Comparison of ENCODE assay signal across 24 cellular contexts in the genomic region with DNA sequence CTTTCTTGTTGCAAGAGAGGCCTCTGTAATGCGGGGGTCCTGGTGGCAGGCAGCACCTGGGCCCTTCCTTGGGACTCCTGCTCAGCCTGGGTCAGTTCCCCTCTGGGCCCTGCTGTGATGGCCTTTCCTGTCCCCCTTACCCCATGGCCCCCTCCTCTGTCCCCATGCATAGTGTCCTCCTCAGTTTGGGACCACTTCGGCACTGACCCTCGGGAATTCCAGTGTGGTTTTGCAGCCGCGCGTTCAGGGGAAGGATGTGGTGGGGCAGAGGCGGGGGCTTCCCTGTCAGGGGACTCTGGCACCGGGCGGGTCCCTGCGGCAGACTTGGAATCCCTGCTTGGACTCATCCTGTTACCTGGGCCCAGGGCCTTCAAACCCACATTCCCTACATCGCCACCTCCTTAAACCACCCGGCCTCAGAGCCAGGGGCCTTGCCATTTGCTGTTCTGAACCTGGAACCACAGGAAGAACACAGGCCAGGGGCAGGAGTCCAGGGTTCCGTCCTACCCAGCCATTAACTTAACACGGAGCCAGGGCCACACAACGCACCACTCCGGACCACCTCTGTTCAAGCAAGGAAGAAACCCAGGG. TPM values are rescaled to one million over a fixed set of nuclear protein-coding genes. Genes with fewer than 3 reads are reported as not detected.
DNase-seq lines count a peak whose midpoint lies in the region; FAIRE-seq and TF ChIP-seq lines count a peak whose summit lies in the region.
"Had no signal": no experiment of that assay in that cellular context is flagged by ENCODE, and none has a peak within 500 bp of the region (broad histone marks: within the 10 kb centered on the region; RNA-seq: fewer than 3 reads in every experiment).

No MANE protein-coding gene starts in this region.

- 89 to 96% methylated on average over 10 to 16 of the region's 16 CpGs for WGBS in endodermal cell (ENCODE audit: insufficient coverage in 1 of 2, insufficient read length in 1 of 2), 2 experiments
- WGBS in transverse colon (ENCODE audit: low coverage in 1 of 2), 2 donors = 20 to 76% methylated on average over 1 to 15 of the region's 16 CpGs
- no CpG with 5 or more reads among the region's 16 CpGs for WGBS in H9 (ENCODE audit: extremely low coverage, insufficient read length, low lambda C conversion rate)
- WGBS in SK-N-SH (ENCODE audit: low lambda C conversion rate) = 83% methylated on average over 16 of the region's 16 CpGs

- CTCF ChIA-PET in SK-N-SH (lab: Yijun Ruan, JAX) = interaction anchor here (1.0 to 20.6 kb wide), 4 partner anchors 9 to 106 kb away, joined by 3 to 646 read pairs (median 260); no protein-coding TSS in a partner anchor

- H3K9me3 ChIP-seq in Peyer's patch (no peaks in the 10 kb centered on the region), endodermal cell (ENCODE audit: control insufficient read depth, low read length) (no peaks in the 10 kb centered on the region), mucosa of stomach (ENCODE audit: control insufficient read depth, low read length) (no peaks in the 10 kb centered on the region), transverse colon (no peaks in the 10 kb centered on the region), H9 (ENCODE audit: control insufficient read depth, low read depth, low read length) (no peaks in the 10 kb centered on the region), SK-N-SH (no peaks in the 10 kb centered on the region)
- H3K9me3 ChIP-seq: thoracic aorta had no signal

- H2BK15ac ChIP-seq in H9 (ENCODE audit: low read depth, low read length) = no peak overlapping the region

- H4K8ac ChIP-seq in H9 (replicated peaks; ENCODE audit: insufficient read length, low read depth, low read length) = no peak overlapping the region

- peaks cover 4% of the 10 kb centered on the region for H3K27me3 Mint-ChIP-seq in endodermal cell (ENCODE audit: insufficient read depth)
- no peaks in the 10 kb centered on the region; the same call in none of the 2 replicates for H3K27me3 Mint-ChIP-seq in H9 (ENCODE audit: low read depth)
- H3K27me3 Mint-ChIP-seq: activated T-cell treated with anti-CD3 and anti-CD28 coated beads, Interleukin-2, amount 50 U/mL, for 24 hours; central memory CD8-positive, alpha-beta T cell had no signal

- no peak overlapping the region for H4K5ac ChIP-seq in H9 (ENCODE audit: insufficient read length, low read depth, low read length)

- TF ChIP-seq RAD21 in SK-N-SH (IDR thresholded peaks at IDR 0.05; ENCODE audit: low read length) = no peak

- H3K9me3 Mint-ChIP-seq in endodermal cell (no peaks in the 10 kb centered on the region), H9 (no peaks in the 10 kb centered on the region)
- H3K9me3 Mint-ChIP-seq: activated naive CD4-positive, alpha-beta T cell treated with anti-CD3 and anti-CD28 coated beads, Interleukin-2, amount 10 ng/mL, durations not matched to agents 7 days and 5 days; activated T-cell treated with anti-CD3 and anti-CD28 coated beads, Interleukin-2, amount 50 U/mL, for 24 hours; central memory CD8-positive, alpha-beta T cell; stimulated activated memory B cell treated with anti-CD40 and anti-IgM and Interleukin-4, amounts not matched to agents 10 μg/mL and 1 μg/mL and 100 μg/mL, for 72 hours had no signal

- H3K4me2 ChIP-seq in H9 (ENCODE audit: insufficient read depth, insufficient read length, low read length) (no peak overlapping the region), SK-N-SH (no peak overlapping the region)

- H3K23ac ChIP-seq in H9 (ENCODE audit: insufficient read length, low read depth, low read length) = no peak overlapping the region

- no peak overlapping the region for H3T11ph ChIP-seq in H9 (ENCODE audit: low read length)

- DNase-seq in Peyer's patch = no peak
- DNase-seq in endodermal cell = peak; percentile 48
- no peak for DNase-seq in transverse colon
- no peak for DNase-seq in D721Med (ENCODE audit: insufficient read length, low spot score)
- no peak for DNase-seq in H9
- DNase-seq in SK-N-SH = no peak
- no peak for DNase-seq in activated CD4-positive, alpha-beta T cell treated with anti-CD3 and anti-CD28 coated beads, Interleukin-2, amount 50 U/mL, for 1 hour
- DNase-seq: ACHN; activated naive CD4-positive, alpha-beta T cell treated with anti-CD3 and anti-CD28 coated beads, Interleukin-2, amount 10 ng/mL, durations not matched to agents 7 days and 5 days; activated T-cell treated with anti-CD3 and anti-CD28 coated beads, Interleukin-2, amount 50 U/mL, for 24 hours; C1 segment of cervical spinal cord; EL; Karpas-422; left cardiac atrium; NCI-H187; SW 1271 had no signal

- H4K20me1 ChIP-seq in H9 (ENCODE audit: control insufficient read depth, insufficient read depth, insufficient read length) (no peaks in the 10 kb centered on the region), SK-N-SH (ENCODE audit: insufficient read depth) (no peaks in the 10 kb centered on the region)

- no peak overlapping the region for H2AK5ac ChIP-seq in H9 (ENCODE audit: insufficient read length, low read length)

- H3K9ac ChIP-seq in endodermal cell (ENCODE audit: extremely low read depth, low read length, poor library complexity, severe bottlenecking) (no peak overlapping the region), mucosa of stomach (ENCODE audit: low read length) (peak overlapping the region; percentile 89), H9 (ENCODE audit: extremely low read depth, insufficient read length, low read length) (no peak overlapping the region), SK-N-SH (no peak overlapping the region)

- H2BK12ac ChIP-seq in H9 (ENCODE audit: insufficient read length, low read depth, low read length) = no peak overlapping the region

- H3K4me3 Mint-ChIP-seq in endodermal cell (no peak overlapping the region), H9 (no peak overlapping the region)
- H3K4me3 Mint-ChIP-seq: activated naive CD4-positive, alpha-beta T cell treated with anti-CD3 and anti-CD28 coated beads, Interleukin-2, amount 10 ng/mL, durations not matched to agents 7 days and 5 days; activated T-cell treated with anti-CD3 and anti-CD28 coated beads, Interleukin-2, amount 50 U/mL, for 24 hours; central memory CD8-positive, alpha-beta T cell; stimulated activated memory B cell treated with anti-CD40 and anti-IgM and Interleukin-4, amounts not matched to agents 10 μg/mL and 1 μg/mL and 100 μg/mL, for 72 hours had no signal

- no peak overlapping the region for H2BK5ac ChIP-seq in H9 (ENCODE audit: insufficient read length, low read length)

- no peak for TF ChIP-seq CTCF in Peyer's patch (IDR thresholded peaks at IDR 0.05)
- no peak for TF ChIP-seq CTCF in endodermal cell (conservative IDR thresholded peaks at IDR 0.05)
- TF ChIP-seq CTCF in transverse colon (IDR thresholded peaks at IDR 0.05) = no peak
- no peak for TF ChIP-seq CTCF in D721Med (IDR thresholded peaks at IDR 0.05; ENCODE audit: insufficient read depth, missing control alignments)
- TF ChIP-seq CTCF in H9 (conservative IDR thresholded peaks at IDR 0.05) = no peak
- no peak for TF ChIP-seq CTCF in SK-N-SH (IDR thresholded peaks at IDR 0.05)

- H3K36me3 Mint-ChIP-seq in endodermal cell (ENCODE audit: low read depth) = no peaks in the 10 kb centered on the region
- H3K36me3 Mint-ChIP-seq in H9 (ENCODE audit: insufficient read depth in 1 of 3, low read depth in 3 of 3) = no peaks in the 10 kb centered on the region
- H3K36me3 Mint-ChIP-seq: activated naive CD4-positive, alpha-beta T cell treated with anti-CD3 and anti-CD28 coated beads, Interleukin-2, amount 10 ng/mL, durations not matched to agents 7 days and 5 days; stimulated activated memory B cell treated with anti-CD40 and anti-IgM and Interleukin-4, amounts not matched to agents 10 μg/mL and 1 μg/mL and 100 μg/mL, for 72 hours had no signal

- H3K27me3 ChIP-seq in Peyer's patch (no peaks in the 10 kb centered on the region), endodermal cell (ENCODE audit: control insufficient read depth, insufficient read depth, low read length, poor library complexity, severe bottlenecking) (no peaks in the 10 kb centered on the region), mucosa of stomach (ENCODE audit: control insufficient read depth, insufficient read depth, low read length) (no peaks in the 10 kb centered on the region), transverse colon (no peaks in the 10 kb centered on the region), H9 (ENCODE audit: insufficient read depth, low read length) (no peaks in the 10 kb centered on the region), SK-N-SH (ENCODE audit: insufficient read depth) (no peaks in the 10 kb centered on the region; the same call in 1 of the 2 replicates)

- no peak overlapping the region for H3K14ac ChIP-seq in H9 (ENCODE audit: insufficient read depth, low read length)

- no peak overlapping the region for H3K56ac ChIP-seq in H9 (ENCODE audit: insufficient read length, low read depth, low read length)

- no peak overlapping the region for H3K18ac ChIP-seq in H9 (ENCODE audit: insufficient read length, low read depth, low read length)

- H3K4me1 ChIP-seq in Peyer's patch = peaks cover 0 to 50% (median 17%) of the 10 kb centered on the region in 4 donors
- H3K4me1 ChIP-seq in endodermal cell (ENCODE audit: control insufficient read depth, insufficient read depth, low read length) = no peaks in the 10 kb centered on the region
- peaks cover 85% of the 10 kb centered on the region for H3K4me1 ChIP-seq in mucosa of stomach (ENCODE audit: control insufficient read depth, insufficient read depth, low read length)
- H3K4me1 ChIP-seq in transverse colon = peaks cover 27 to 63% (median 47%) of the 10 kb centered on the region in 4 donors
- no peaks in the 10 kb centered on the region for H3K4me1 ChIP-seq in H9 (ENCODE audit: insufficient read depth, low read length)
- H3K4me1 ChIP-seq in SK-N-SH (ENCODE audit: control insufficient read depth in 1 of 2, insufficient read depth in 2 of 2, low read depth in 1 of 2, low read length in 1 of 2) = no peaks in the 10 kb centered on the region; a peak in 1 of 4 replicates

- H3K27ac ChIP-seq in Peyer's patch (peak overlapping the region in 3 of 4 donors; percentile 90 to 99 (median 99)), endodermal cell (ENCODE audit: low read depth, low read length) (no peak overlapping the region), transverse colon (peak overlapping the region; percentile 92 to 95 (median 92)), H9 (ENCODE audit: insufficient read length, low read depth, low read length) (no peak overlapping the region), SK-N-SH (ENCODE audit: low read depth in 2 of 2, low read length in 1 of 2) (no peak overlapping the region)
- H3K27ac ChIP-seq: thoracic aorta had no signal

- H3K4me1 Mint-ChIP-seq in endodermal cell (no peaks in the 10 kb centered on the region), H9 (peaks cover 9 to 18% of the 10 kb centered on the region in 2 experiments)
- H3K4me1 Mint-ChIP-seq: activated naive CD4-positive, alpha-beta T cell treated with anti-CD3 and anti-CD28 coated beads, Interleukin-2, amount 10 ng/mL, durations not matched to agents 7 days and 5 days; central memory CD8-positive, alpha-beta T cell; stimulated activated memory B cell treated with anti-CD40 and anti-IgM and Interleukin-4, amounts not matched to agents 10 μg/mL and 1 μg/mL and 100 μg/mL, for 72 hours had no signal

- TF ChIP-seq EP300 in transverse colon (IDR thresholded peaks at IDR 0.05; ENCODE audit: low read depth) (no peak), SK-N-SH (IDR thresholded peaks at IDR 0.05; ENCODE audit: borderline replicate concordance in 1 of 2, low read depth in 1 of 2, low read length in 1 of 2) (no peak)

- no peak overlapping the region for H2BK20ac ChIP-seq in H9 (ENCODE audit: low read depth, low read length, poor library complexity, severe bottlenecking)

- no peaks in the 10 kb centered on the region for H3F3A ChIP-seq in SK-N-SH (replicated peaks; ENCODE audit: insufficient read depth)

- no peak for TF ChIP-seq POLR2A in Peyer's patch (IDR thresholded peaks at IDR 0.05)
- TF ChIP-seq POLR2A in transverse colon (IDR thresholded peaks at IDR 0.05) = no peak

- H3K4ac ChIP-seq in H9 (ENCODE audit: low read depth, low read length) = no peak overlapping the region

- no peaks in the 10 kb centered on the region for H3K9me2 ChIP-seq in SK-N-SH

- POLR2A ChIA-PET in SK-N-SH (lab: Yijun Ruan, JAX) = no interaction called here

- no peaks in the 10 kb centered on the region for H3K79me1 ChIP-seq in H9 (ENCODE audit: insufficient read depth, low read depth, low read length, poor library complexity, severe bottlenecking)

- intact Hi-C loops in transverse colon (cut with DNase I; ENCODE audit: low total_unique reads) = no loop called here

- no peaks in the 10 kb centered on the region for H3K79me2 ChIP-seq in H9 (ENCODE audit: insufficient read depth, low read length)
- no peaks in the 10 kb centered on the region for H3K79me2 ChIP-seq in SK-N-SH (ENCODE audit: insufficient read depth)

- H2AFZ ChIP-seq in H9 (ENCODE audit: low read length) (no peak overlapping the region), SK-N-SH (ENCODE audit: low read depth) (no peak overlapping the region)

- no peak overlapping the region for H3K4me3 ChIP-seq in Peyer's patch
- H3K4me3 ChIP-seq in endodermal cell (ENCODE audit: low read length) = no peak overlapping the region
- H3K4me3 ChIP-seq in mucosa of stomach (ENCODE audit: low read length) = no peak overlapping the region
- H3K4me3 ChIP-seq in transverse colon = no peak overlapping the region
- no peak overlapping the region for H3K4me3 ChIP-seq in SK-N-SH (ENCODE audit: low read depth in 2 of 2, low read length in 1 of 2)
- H3K4me3 ChIP-seq: thoracic aorta had no signal

- no peak overlapping the region for H2BK120ac ChIP-seq in H9 (ENCODE audit: low read depth, low read length, poor library complexity, severe bottlenecking)

- H3K27ac Mint-ChIP-seq in endodermal cell = no peak overlapping the region
- H3K27ac Mint-ChIP-seq in H9 = peak overlapping the region in 1 of 3 experiments; percentile 62; a peak in 1 of 7 replicates
- H3K27ac Mint-ChIP-seq: activated naive CD4-positive, alpha-beta T cell treated with anti-CD3 and anti-CD28 coated beads, Interleukin-2, amount 10 ng/mL, durations not matched to agents 7 days and 5 days; activated T-cell treated with anti-CD3 and anti-CD28 coated beads, Interleukin-2, amount 50 U/mL, for 24 hours; stimulated activated memory B cell treated with anti-CD40 and anti-IgM and Interleukin-4, amounts not matched to agents 10 μg/mL and 1 μg/mL and 100 μg/mL, for 72 hours had no signal

- in situ Hi-C loops in transverse colon (cut with MboI; ENCODE audit: low pct_ligation_motif_present in 1 of 4, low pct_unique_long_range_greater_than_20kb in 1 of 4, low sequenced_read_pairs in 3 of 4) = loop anchor here (25.0 kb wide), 2 partner anchors 845 to 1045 kb away; a partner anchor contains a TSS

- H3K23me2 ChIP-seq in H9 (ENCODE audit: insufficient read length, low read depth, low read length, poor library complexity, severe bottlenecking) = no peaks in the 10 kb centered on the region

- no peaks in the 10 kb centered on the region for H3K36me3 ChIP-seq in Peyer's patch
- no peaks in the 10 kb centered on the region for H3K36me3 ChIP-seq in endodermal cell (ENCODE audit: control insufficient read depth, insufficient read depth, low read length)
- no peaks in the 10 kb centered on the region for H3K36me3 ChIP-seq in mucosa of stomach (ENCODE audit: control insufficient read depth, insufficient read depth, low read length)
- no peaks in the 10 kb centered on the region for H3K36me3 ChIP-seq in transverse colon
- no peaks in the 10 kb centered on the region for H3K36me3 ChIP-seq in SK-N-SH (replicated peaks in 1 of 2; ENCODE audit: control insufficient read depth in 1 of 2, insufficient read depth in 2 of 2, low read length in 1 of 2)
- H3K36me3 ChIP-seq: thoracic aorta had no signal

- no peak for FAIRE-seq in D721Med (lab: Jason Lieb, UNC)

- no peak overlapping the region for H4K91ac ChIP-seq in H9 (ENCODE audit: insufficient read length, low read depth, low read length)

RNA-seq across cellular contexts. Expression of a gene that starts 31.4 kb away (rescaled TPM):
- total RNA-seq in Peyer's patch (100 to 1,000 TPM; 123 to 226 (median 188) TPM), endodermal cell (100 to 1,000 TPM; 526 to 573 TPM), transverse colon (100 to 1,000 TPM in 3 of 4 donors, 10 to 100 TPM in 1; 93.3 to 520 (median 241) TPM), H9 (2021) (651 and 652 TPM in 2 replicates)
- 718 TPM for polyA plus RNA-seq in endodermal cell (2013, experiment 1 of 2)
- polyA plus RNA-seq in endodermal cell (2013, experiment 2 of 2) = 619 TPM
- 300 and 336 TPM in 2 replicates for polyA plus RNA-seq in SK-N-SH (2012; rRNA removed)
- polyA plus RNA-seq in SK-N-SH (2012; cell fraction: cytosol; rRNA removed) = 360 and 565 TPM in 2 replicates
- polyA plus RNA-seq in SK-N-SH (2012; cell fraction: nucleus; rRNA removed) = 300 and 460 TPM in 2 replicates

RNA-seq across cellular contexts. Expression of a gene that starts 32.9 kb away (rescaled TPM):
- total RNA-seq in Peyer's patch (1 to 10 TPM in 1 of 4 donors, not detected in 3; 2.7 TPM), endodermal cell (not detected), transverse colon (10 to 100 TPM in 1 of 4 donors, not detected in 3; 37.6 TPM), H9 (2021) (1.1 and 1.5 TPM in 2 replicates)
- 0.36 TPM for polyA plus RNA-seq in endodermal cell (2013, experiment 1 of 2)
- polyA plus RNA-seq in endodermal cell (2013, experiment 2 of 2) = 0.62 TPM
- polyA plus RNA-seq in SK-N-SH (2012; rRNA removed) = 0.19 and 0.39 TPM in 2 replicates
- polyA plus RNA-seq in SK-N-SH (2012; cell fraction: cytosol; rRNA removed) = 0.13 and 0.14 TPM in 2 replicates
- polyA plus RNA-seq in SK-N-SH (2012; cell fraction: nucleus; rRNA removed) = 0.23 TPM in 1 of 2 replicates, not detected in the other
- total RNA-seq: left cardiac atrium, Right ventricle myocardium inferior had no signal
- polyA plus RNA-seq: neural cell had no signal

RNA-seq across cellular contexts. Expression of a gene that starts 44.7 kb away (rescaled TPM):
- total RNA-seq in Peyer's patch (not detected), endodermal cell (not detected), transverse colon (under 1 TPM in 1 of 4 donors, not detected in 3; 0.79 TPM), H9 (2021) (not detected in 2 replicates)
- polyA plus RNA-seq in endodermal cell (2013, experiment 1 of 2) = not detected
- not detected for polyA plus RNA-seq in endodermal cell (2013, experiment 2 of 2)
- not detected in 2 replicates for polyA plus RNA-seq in SK-N-SH (2012; rRNA removed)
- polyA plus RNA-seq in SK-N-SH (2012; cell fraction: cytosol; rRNA removed) = not detected in 2 replicates
- polyA plus RNA-seq in SK-N-SH (2012; cell fraction: nucleus; rRNA removed) = not detected in 2 replicates
- total RNA-seq: Right ventricle myocardium inferior had no signal
- polyA plus RNA-seq: neural cell had no signal

RNA-seq across cellular contexts. Expression of a gene that starts 54.9 kb away (rescaled TPM):
- total RNA-seq in Peyer's patch (not detected), endodermal cell (not detected), transverse colon (not detected), H9 (2021) (not detected in 2 replicates)
- polyA plus RNA-seq in endodermal cell (2013, experiment 1 of 2) = not detected
- not detected for polyA plus RNA-seq in endodermal cell (2013, experiment 2 of 2)
- polyA plus RNA-seq in SK-N-SH (2012; rRNA removed) = not detected in 2 replicates
- polyA plus RNA-seq in SK-N-SH (2012; cell fraction: cytosol; rRNA removed) = not detected in 2 replicates
- not detected in 2 replicates for polyA plus RNA-seq in SK-N-SH (2012; cell fraction: nucleus; rRNA removed)
- total RNA-seq: left cardiac atrium, pulmonary artery endothelial cell, Right ventricle myocardium inferior, skeletal muscle tissue, thoracic aorta had no signal
- polyA plus RNA-seq: neural cell had no signal

Comparison
In these comparisons a context has a peak if more than half of its experiments do, and no peak if none do; other contexts are left out.
1. H3K27ac ChIP-seq: peak in Peyer's patch (3 of 4) and transverse colon (4 of 4); none in endodermal cell (single experiment), H9 (single experiment) and SK-N-SH (0 of 2).